Comparison of ENCODE assay signal across 21 cellular contexts in genomic region chr1:159066108-159066507, GRCh38. TPM values are rescaled to one million over a fixed set of nuclear protein-coding genes. Genes with fewer than 3 reads are reported as not detected.
DNase-seq lines count a peak whose midpoint lies in the region; ATAC-seq, FAIRE-seq and TF ChIP-seq lines count a peak whose summit lies in the region.
"Had no signal": no experiment of that assay in that cellular context is flagged by ENCODE, and none has a peak within 500 bp of the region (broad histone marks: within the 10 kb centered on the region; RNA-seq: fewer than 3 reads in every experiment).

No MANE protein-coding gene starts in this region.

- intact Hi-C loops in dendritic cell treated with granulocyte-macrophage colony-stimulating factor and Interleukin-4, amounts not matched to agents 40 ng/mL and 50 ng/mL, for 4 days (cut with micrococcal nuclease), result loop anchor here (5.0 kb wide), 1 partner anchor 49 kb away; no protein-coding TSS in a partner anchor
- intact Hi-C loops in ovary (cut with DNase I), result loop anchor here in 1 of 4 donors (5.0 kb wide), 1 partner anchor 869 kb away; no protein-coding TSS in a partner anchor

- DNase-seq in CD4-positive, CD25-positive, alpha-beta regulatory T cell, result no peak
- peak; percentile 60 for DNase-seq in G401 (ENCODE audit: low spot score)
- DNase-seq in SK-N-SH, result no peak
- no peak for DNase-seq in ovary
- DNase-seq in H54 (ENCODE audit: insufficient read length, low spot score), result no peak
- DNase-seq: activated CD4-positive, alpha-beta T cell treated with anti-CD3 and anti-CD28 coated beads for 4 hours; cerebellar nuclear complex; DMS153; GDM1; glutamatergic neuron; kidney; posterior cingulate gyrus; right lobe of liver; SHP77 treated with DMSO at 0.1 percent for 48 hours; stimulated activated CD4-positive, alpha-beta T cell treated with anti-CD3 and anti-CD28 coated beads, Interleukin-15, amount 100 ng/mL, for 24 hours; transverse colon had no signal

- no peaks in the 10 kb centered on the region for H4K20me1 ChIP-seq in SK-N-SH (ENCODE audit: insufficient read depth)

- in situ Hi-C loops in G401 (cut with HindIII; ENCODE audit: low sequenced_read_pairs), result no loop called here

- TF ChIP-seq EP300 in SK-N-SH (IDR thresholded peaks at IDR 0.05; ENCODE audit: borderline replicate concordance in 1 of 2, low read depth in 1 of 2, low read length in 1 of 2) (no peak), ovary (IDR thresholded peaks at IDR 0.05) (no peak)

- POLR2A ChIA-PET in SK-N-SH (lab: Yijun Ruan, JAX), result no interaction called here

- H3K9me2 ChIP-seq in SK-N-SH, result no peaks in the 10 kb centered on the region

- TF ChIP-seq POLR2A in ovary (IDR thresholded peaks at IDR 0.05) (no peak), H54 (IDR thresholded peaks at IDR 0.05; ENCODE audit: low read depth, low read length) (no peak)

- no peak for ATAC-seq in CD4-positive, CD25-positive, alpha-beta regulatory T cell (ENCODE audit: low read depth in 2 of 2)
- ATAC-seq in HG03139 (IDR thresholded peaks at IDR 0.05; ENCODE audit: unreplicated experiment) (no peak), HG02798 (IDR thresholded peaks at IDR 0.05; ENCODE audit: poor library complexity, unreplicated experiment) (no peak)
- ATAC-seq: right lobe of liver had no signal

- H3K4me3 Mint-ChIP-seq in CD4-positive, CD25-positive, alpha-beta regulatory T cell, result no peak overlapping the region
- H3K4me3 Mint-ChIP-seq in dendritic cell treated with granulocyte-macrophage colony-stimulating factor and Interleukin-4, amounts not matched to agents 40 ng/mL and 50 ng/mL, for 4 days, result no peak overlapping the region
- H3K4me3 Mint-ChIP-seq: neural crest cell had no signal

- peaks cover 21 to 30% (median 23%) of the 10 kb centered on the region in 4 donors for H3K4me1 Mint-ChIP-seq in CD4-positive, CD25-positive, alpha-beta regulatory T cell
- peaks cover 42% of the 10 kb centered on the region for H3K4me1 Mint-ChIP-seq in dendritic cell treated with granulocyte-macrophage colony-stimulating factor and Interleukin-4, amounts not matched to agents 40 ng/mL and 50 ng/mL, for 4 days (ENCODE audit: low read depth)
- H3K4me1 Mint-ChIP-seq: neural crest cell had no signal

- no peak overlapping the region for H2AFZ ChIP-seq in SK-N-SH (ENCODE audit: low read depth)

- no peaks in the 10 kb centered on the region for H3F3A ChIP-seq in SK-N-SH (replicated peaks; ENCODE audit: insufficient read depth)

- H3K27me3 ChIP-seq in CD4-positive, CD25-positive, alpha-beta regulatory T cell (ENCODE audit: control insufficient read depth, insufficient read depth, low read length), result no peaks in the 10 kb centered on the region
- no peaks in the 10 kb centered on the region for H3K27me3 ChIP-seq in SK-N-SH (ENCODE audit: insufficient read depth)
- no peaks in the 10 kb centered on the region for H3K27me3 ChIP-seq in ovary
- H3K27me3 ChIP-seq: right lobe of liver, transverse colon had no signal

- no peaks in the 10 kb centered on the region for H3K27me3 Mint-ChIP-seq in CD4-positive, CD25-positive, alpha-beta regulatory T cell
- no peaks in the 10 kb centered on the region for H3K27me3 Mint-ChIP-seq in dendritic cell treated with granulocyte-macrophage colony-stimulating factor and Interleukin-4, amounts not matched to agents 40 ng/mL and 50 ng/mL, for 4 days

- H3K4me3 ChIP-seq in CD4-positive, CD25-positive, alpha-beta regulatory T cell (ENCODE audit: low read depth, low read length), result no peak overlapping the region
- H3K4me3 ChIP-seq in SK-N-SH (ENCODE audit: low read depth in 2 of 2, low read length in 1 of 2) (no peak overlapping the region), ovary (no peak overlapping the region)
- H3K4me3 ChIP-seq: right lobe of liver, transverse colon had no signal

- peaks cover 20% of the 10 kb centered on the region for H3K4me1 ChIP-seq in CD4-positive, CD25-positive, alpha-beta regulatory T cell (ENCODE audit: control insufficient read depth, insufficient read depth, low read length, poor library complexity, severe bottlenecking)
- H3K4me1 ChIP-seq in SK-N-SH (ENCODE audit: control insufficient read depth in 1 of 2, insufficient read depth in 2 of 2, low read depth in 1 of 2, low read length in 1 of 2), result no peaks in the 10 kb centered on the region; a peak in 1 of 4 replicates
- H3K4me1 ChIP-seq in ovary (ENCODE audit: insufficient read depth), result no peaks in the 10 kb centered on the region
- H3K4me1 ChIP-seq: right lobe of liver, transverse colon had no signal

- H3K36me3 Mint-ChIP-seq in CD4-positive, CD25-positive, alpha-beta regulatory T cell, result peaks cover 3% of the 10 kb centered on the region
- no peaks in the 10 kb centered on the region for H3K36me3 Mint-ChIP-seq in dendritic cell treated with granulocyte-macrophage colony-stimulating factor and Interleukin-4, amounts not matched to agents 40 ng/mL and 50 ng/mL, for 4 days (ENCODE audit: low read depth)

- no peak for FAIRE-seq in H54 (lab: Jason Lieb, UNC)

- H3K9me3 Mint-ChIP-seq in CD4-positive, CD25-positive, alpha-beta regulatory T cell, result no peaks in the 10 kb centered on the region
- no peaks in the 10 kb centered on the region for H3K9me3 Mint-ChIP-seq in dendritic cell treated with granulocyte-macrophage colony-stimulating factor and Interleukin-4, amounts not matched to agents 40 ng/mL and 50 ng/mL, for 4 days
- H3K9me3 Mint-ChIP-seq: neural crest cell had no signal

- no peak overlapping the region for H3K27ac ChIP-seq in CD4-positive, CD25-positive, alpha-beta regulatory T cell (ENCODE audit: insufficient read depth, low read length, poor library complexity, severe bottlenecking)
- H3K27ac ChIP-seq in SK-N-SH (ENCODE audit: low read depth in 2 of 2, low read length in 1 of 2) (no peak overlapping the region), ovary (no peak overlapping the region)
- H3K27ac ChIP-seq: right lobe of liver had no signal

- 28% methylated on average over 4 of the region's 4 CpGs for WGBS in SK-N-SH (ENCODE audit: low lambda C conversion rate)
- 81 to 84% (median 83%) methylated on average over 4 of the region's 4 CpGs for WGBS in ovary, 3 donors

- TF ChIP-seq RAD21 in SK-N-SH (IDR thresholded peaks at IDR 0.05; ENCODE audit: low read length), result no peak

- H3K27ac Mint-ChIP-seq in CD4-positive, CD25-positive, alpha-beta regulatory T cell, result peak overlapping the region; percentile 49 to 85 (median 73)
- H3K27ac Mint-ChIP-seq in dendritic cell treated with granulocyte-macrophage colony-stimulating factor and Interleukin-4, amounts not matched to agents 40 ng/mL and 50 ng/mL, for 4 days, result peak overlapping the region; percentile 55

- TF ChIP-seq CTCF in SK-N-SH (IDR thresholded peaks at IDR 0.05) (no peak), ovary (IDR thresholded peaks at IDR 0.05) (no peak)

- H3K79me2 ChIP-seq in SK-N-SH (ENCODE audit: insufficient read depth), result no peaks in the 10 kb centered on the region

- CTCF ChIA-PET in SK-N-SH (lab: Yijun Ruan, JAX), result no interaction called here

- no peaks in the 10 kb centered on the region for H3K9me3 ChIP-seq in CD4-positive, CD25-positive, alpha-beta regulatory T cell (ENCODE audit: control insufficient read depth in 2 of 2, low read length in 2 of 2)
- no peaks in the 10 kb centered on the region for H3K9me3 ChIP-seq in SK-N-SH
- no peaks in the 10 kb centered on the region for H3K9me3 ChIP-seq in ovary
- H3K9me3 ChIP-seq: right lobe of liver, transverse colon had no signal

- peaks cover 3% of the 10 kb centered on the region for H3K36me3 ChIP-seq in CD4-positive, CD25-positive, alpha-beta regulatory T cell (ENCODE audit: control insufficient read depth, insufficient read depth, low read length)
- H3K36me3 ChIP-seq in SK-N-SH (replicated peaks in 1 of 2; ENCODE audit: control insufficient read depth in 1 of 2, insufficient read depth in 2 of 2, low read length in 1 of 2) (no peaks in the 10 kb centered on the region), ovary (no peaks in the 10 kb centered on the region)
- H3K36me3 ChIP-seq: right lobe of liver, transverse colon had no signal

- no peak overlapping the region for H3K4me2 ChIP-seq in SK-N-SH

- H3K9ac ChIP-seq in SK-N-SH, result no peak overlapping the region

TF ChIP-seq in SK-N-SH, 30 proteins besides CTCF, POLR2A, EP300 and RAD21 (continues in another document):
- TF ChIP-seq MEF2A (IDR thresholded peaks at IDR 0.05; ENCODE audit: borderline replicate concordance, low read depth), result no peak
- TF ChIP-seq, protein P1, sequence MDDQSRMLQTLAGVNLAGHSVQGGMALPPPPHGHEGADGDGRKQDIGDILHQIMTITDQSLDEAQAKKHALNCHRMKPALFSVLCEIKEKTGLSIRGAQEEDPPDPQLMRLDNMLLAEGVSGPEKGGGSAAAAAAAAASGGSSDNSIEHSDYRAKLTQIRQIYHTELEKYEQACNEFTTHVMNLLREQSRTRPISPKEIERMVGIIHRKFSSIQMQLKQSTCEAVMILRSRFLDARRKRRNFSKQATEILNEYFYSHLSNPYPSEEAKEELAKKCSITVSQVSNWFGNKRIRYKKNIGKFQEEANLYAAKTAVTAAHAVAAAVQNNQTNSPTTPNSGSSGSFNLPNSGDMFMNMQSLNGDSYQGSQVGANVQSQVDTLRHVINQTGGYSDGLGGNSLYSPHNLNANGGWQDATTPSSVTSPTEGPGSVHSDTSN (IDR thresholded peaks at IDR 0.05), result no peak
- TF ChIP-seq CHD2 (IDR thresholded peaks at IDR 0.05; ENCODE audit: low read length, partially characterized antibody), result no peak

RNA-seq across cellular contexts. Expression of gene AIM2, which starts 10.5 kb away (rescaled TPM):
- 6.2 TPM for total RNA-seq in CD4-positive, CD25-positive, alpha-beta regulatory T cell
- polyA plus RNA-seq in CD4-positive, CD25-positive, alpha-beta regulatory T cell, result 10 to 100 TPM in 2 of 4 donors, 1 to 10 TPM in 2; 6.9 to 13.5 (median 8.8) TPM
- not detected in 2 replicates for total RNA-seq in G401 (2014; rRNA removed; shearing (Covaris generic))
- 1.1 TPM in 2 replicates for polyA plus RNA-seq in SK-N-SH (2012; rRNA removed)
- polyA plus RNA-seq in SK-N-SH (2012; cell fraction: cytosol; rRNA removed), result 1.6 and 1.8 TPM in 2 replicates
- 0.42 and 1.2 TPM in 2 replicates for polyA plus RNA-seq in SK-N-SH (2012; cell fraction: nucleus; rRNA removed)
- under 1 TPM in 3 of 7 donors, not detected in 4; 0.20 to 0.95 (median 0.38) TPM for total RNA-seq in ovary
- polyA plus RNA-seq in ovary, result under 1 TPM in 1 of 2 donors, not detected in 1; 0.50 TPM
- total RNA-seq: MCF 10A had no signal

RNA-seq across cellular contexts. Expression of gene IFI16, which starts 56.4 kb away (rescaled TPM):
- total RNA-seq in CD4-positive, CD25-positive, alpha-beta regulatory T cell, result 130 TPM
- polyA plus RNA-seq in CD4-positive, CD25-positive, alpha-beta regulatory T cell, result 100 to 1,000 TPM in 2 of 4 donors, 10 to 100 TPM in 2; 90.4 to 117 (median 101) TPM
- not detected in 2 replicates for total RNA-seq in G401 (2014; rRNA removed; shearing (Covaris generic))
- polyA plus RNA-seq in SK-N-SH (2012; rRNA removed), result 56.1 and 72.4 TPM in 2 replicates
- polyA plus RNA-seq in SK-N-SH (2012; cell fraction: cytosol; rRNA removed), result 85.8 and 103 TPM in 2 replicates
- polyA plus RNA-seq in SK-N-SH (2012; cell fraction: nucleus; rRNA removed), result 29.4 and 57.0 TPM in 2 replicates
- 100 to 1,000 TPM in 2 of 7 donors, 10 to 100 TPM in 5; 73.1 to 124 (median 87.2) TPM for total RNA-seq in ovary
- polyA plus RNA-seq in ovary, result 100 to 1,000 TPM; 121 to 184 TPM

Comparison
In these comparisons a context has a peak if more than half of its experiments do, and no peak if none do; other contexts are left out.
1. RNA of gene IFI16, which starts 56.4 kb away (total RNA-seq): 130 TPM in CD4-positive, CD25-positive, alpha-beta regulatory T cell (single experiment) and 73.1 to 124 TPM in ovary; not detected in G401; every median in the first group is over 10 times any median in the second.